ENCODE assay signal across 8 cellular contexts in the genomic region with DNA sequence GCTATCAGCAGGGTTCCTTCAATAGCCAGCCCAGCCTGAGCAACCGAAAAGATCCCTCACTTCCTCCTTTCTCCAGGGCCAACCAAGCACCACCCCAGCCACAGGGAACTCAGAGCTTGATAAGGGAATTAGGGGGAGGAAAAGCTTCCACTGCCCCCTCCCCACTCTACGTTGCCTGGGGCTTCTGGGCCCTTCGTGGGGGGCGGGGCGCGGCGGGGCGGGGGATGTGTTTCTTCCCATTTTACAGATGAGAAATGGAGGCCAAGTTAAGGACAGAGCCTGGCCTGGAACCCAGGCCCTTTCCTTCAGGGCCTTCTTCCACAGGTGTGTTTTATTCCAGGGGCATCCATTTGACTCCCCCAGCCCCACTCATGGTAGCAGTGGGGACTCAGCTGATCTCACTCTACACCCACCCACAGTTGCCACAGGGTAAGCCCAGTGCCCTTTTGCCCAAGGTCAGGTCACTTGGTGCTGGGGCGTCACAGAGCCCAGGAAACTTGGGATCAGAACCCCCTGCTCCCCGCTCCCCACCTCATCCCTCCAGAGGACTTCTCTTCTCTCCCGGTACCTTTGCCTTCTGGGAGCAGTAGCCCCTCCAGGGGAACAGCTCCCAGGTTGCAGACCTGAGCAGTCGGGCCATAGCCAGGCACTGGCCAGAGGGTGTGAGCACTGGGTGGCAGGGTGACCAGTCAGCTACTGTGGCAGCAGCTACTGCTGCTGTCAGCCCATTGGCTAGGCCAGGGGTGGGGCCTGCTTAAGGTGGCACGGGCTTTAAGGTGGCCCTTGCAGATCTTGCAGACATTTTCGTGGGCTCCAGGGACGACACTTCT. TPM values are rescaled to one million over a fixed set of nuclear protein-coding genes. Genes with fewer than 3 reads are reported as not detected.
DNase-seq lines count a peak whose midpoint lies in the region; ATAC-seq and TF ChIP-seq lines count a peak whose summit lies in the region.

A gene (minus strand): TSS at position 700 of the 830 bp plus-strand sequence. CDS start 60 bp downstream, at position 640.

- no peaks in the 10 kb centered on the region for H3K36me3 Mint-ChIP-seq in activated naive CD4-positive, alpha-beta T cell treated with anti-CD3 and anti-CD28 coated beads, Interleukin-2, amount 10 ng/mL, durations not matched to agents 7 days and 5 days
- no peaks in the 10 kb centered on the region for H3K36me3 Mint-ChIP-seq in mesothelial cell of epicardium

- WGBS in upper lobe of left lung, 2 donors: 36 to 44% methylated on average over 13 to 14 of the region's 15 CpGs

- H3K4me1 ChIP-seq in upper lobe of left lung: peaks cover 18 to 43% (median 34%) of the 10 kb centered on the region in 4 donors

- peak in 1 of 4 donors; percentile 18 for TF ChIP-seq EP300 in upper lobe of left lung (IDR thresholded peaks at IDR 0.05)

- peaks cover 1% of the 10 kb centered on the region for H3K9me3 Mint-ChIP-seq in activated naive CD4-positive, alpha-beta T cell treated with anti-CD3 and anti-CD28 coated beads, Interleukin-2, amount 10 ng/mL, durations not matched to agents 7 days and 5 days
- H3K9me3 Mint-ChIP-seq in mesothelial cell of epicardium: peaks cover 3% of the 10 kb centered on the region

- peaks cover 0 to 4% (median 0%) of the 10 kb centered on the region in 4 donors for H3K9me3 ChIP-seq in upper lobe of left lung

- H3K4me3 Mint-ChIP-seq in activated naive CD4-positive, alpha-beta T cell treated with anti-CD3 and anti-CD28 coated beads, Interleukin-2, amount 10 ng/mL, durations not matched to agents 7 days and 5 days: peak within 1 kb of the TSS; percentile 47
- peak within 1 kb of the TSS; percentile 50 for H3K4me3 Mint-ChIP-seq in mesothelial cell of epicardium

- H3K4me3 ChIP-seq in upper lobe of left lung: peak within 1 kb of the TSS; percentile 39 to 59 (median 50)

- ATAC-seq in upper lobe of left lung (ENCODE audit: low FRiP score in 2 of 2) (peak; percentile 95 to 96), HG03439 (IDR thresholded peaks at IDR 0.05; ENCODE audit: unreplicated experiment) (no peak)

- no peak within 1 kb of the TSS for H3K27ac Mint-ChIP-seq in activated naive CD4-positive, alpha-beta T cell treated with anti-CD3 and anti-CD28 coated beads, Interleukin-2, amount 10 ng/mL, durations not matched to agents 7 days and 5 days
- H3K27ac Mint-ChIP-seq in mesothelial cell of epicardium: no peak within 1 kb of the TSS

- H3K27me3 ChIP-seq in upper lobe of left lung: no peaks in the 10 kb centered on the region

- TF ChIP-seq POLR2A in erythroblast (IDR thresholded peaks at IDR 0.05; ENCODE audit: low read length) (peak; percentile 52), upper lobe of left lung (IDR thresholded peaks at IDR 0.05) (peak in 3 of 4 donors; percentile 52 to 77 (median 57))

- no peak for DNase-seq in activated naive CD4-positive, alpha-beta T cell treated with anti-CD3 and anti-CD28 coated beads, Interleukin-2, amount 10 ng/mL, durations not matched to agents 7 days and 5 days
- no peak for DNase-seq in activated naive CD4-positive, alpha-beta T cell treated with Interleukin-2 at 50 U/mL for 16 hours
- DNase-seq in SKM-1 (lab: John Stamatoyannopoulos, UW; ENCODE audit: unreplicated experiment) (peak; percentile 71), erythroblast (lab: John Stamatoyannopoulos, UW) (peak; percentile 37 to 67), mesothelial cell of epicardium (ENCODE audit: low spot score in 2 of 2, unreplicated experiment in 2 of 2) (no peak), upper lobe of left lung (peak; percentile 84 to 96), NCI-H2081 (lab: John Stamatoyannopoulos, UW) (no peak)

- CTCF ChIA-PET in activated naive CD4-positive, alpha-beta T cell treated with anti-CD3 and anti-CD28 coated beads, Interleukin-2, amount 10 ng/mL, durations not matched to agents 7 days and 5 days (lab: Charles Lee): no interaction called here

- H3K27ac ChIP-seq in upper lobe of left lung: peak within 1 kb of the TSS; percentile 26 to 85 (median 69)

- no peak for TF ChIP-seq CTCF in mesothelial cell of epicardium (IDR thresholded peaks at IDR 0.05; ENCODE audit: unreplicated experiment)
- peak in 1 of 6 experiments; percentile 11 for TF ChIP-seq CTCF in upper lobe of left lung (IDR thresholded peaks at IDR 0.05)

- H3K36me3 ChIP-seq in upper lobe of left lung: peaks cover 0 to 3% (median 0%) of the 10 kb centered on the region in 4 donors

- peaks cover 16% of the 10 kb centered on the region for H3K27me3 Mint-ChIP-seq in activated naive CD4-positive, alpha-beta T cell treated with anti-CD3 and anti-CD28 coated beads, Interleukin-2, amount 10 ng/mL, durations not matched to agents 7 days and 5 days
- no peaks in the 10 kb centered on the region for H3K27me3 Mint-ChIP-seq in mesothelial cell of epicardium (ENCODE audit: low read depth)

- H3K4me1 Mint-ChIP-seq in activated naive CD4-positive, alpha-beta T cell treated with anti-CD3 and anti-CD28 coated beads, Interleukin-2, amount 10 ng/mL, durations not matched to agents 7 days and 5 days: peaks cover 11% of the 10 kb centered on the region
- H3K4me1 Mint-ChIP-seq in mesothelial cell of epicardium: peaks cover 6% of the 10 kb centered on the region

RNA-seq across cellular contexts. Expression of the gene that starts here (rescaled TPM):
- total RNA-seq in mesothelial cell of epicardium: 0.65 to 0.86 TPM (median 0.66 TPM) in 3 replicates
- 10 to 100 TPM in 5 of 6 donors, 1 to 10 TPM in 1; 7.8 to 35.6 (median 16.8) TPM for total RNA-seq in upper lobe of left lung

Comparison
In these comparisons a context has a peak if more than half of its experiments do, and no peak if none do; other contexts are left out.
1. DNase-seq: peak in SKM-1 (single experiment), erythroblast (2 of 2) and upper lobe of left lung (2 of 2); none in activated naive CD4-positive, alpha-beta T cell treated with anti-CD3 and anti-CD28 coated beads, Interleukin-2, amount 10 ng/mL, durations not matched to agents 7 days and 5 days (single experiment), activated naive CD4-positive, alpha-beta T cell treated with Interleukin-2 at 50 U/mL for 16 hours (single experiment), mesothelial cell of epicardium (0 of 2) and NCI-H2081 (0 of 2).